8 cellular contexts compared by ENCODE assay signal in genomic region chr7:73521636-73522080, GRCh38. TPM values are rescaled to one million over a fixed set of nuclear protein-coding genes. Genes with fewer than 3 reads are reported as not detected.
DNase-seq lines count a peak whose midpoint lies in the region; ATAC-seq and TF ChIP-seq lines count a peak whose summit lies in the region.

No MANE protein-coding gene starts in this region.

- peaks cover 50% of the 10 kb centered on the region for H3K79me2 ChIP-seq in GM23248 (ENCODE audit: insufficient read depth)
- H3K79me2 ChIP-seq in KMS-11 (ENCODE audit: insufficient read depth, low read depth): peaks cover 51% of the 10 kb centered on the region

- TF ChIP-seq CTCF in KMS-11 (conservative IDR thresholded peaks at IDR 0.05; ENCODE audit: low read depth, low read length) (no peak), heart right ventricle (IDR thresholded peaks at IDR 0.05) (no peak), progenitor cell of endocrine pancreas (IDR thresholded peaks at IDR 0.05; ENCODE audit: unreplicated experiment) (no peak)

- peak overlapping the region; percentile 79 for H3K4me3 ChIP-seq in GM23248
- H3K4me3 ChIP-seq in KMS-11 (IDR thresholded peaks at IDR 0.05; ENCODE audit: insufficient read depth, low read depth, low read length): no peak overlapping the region
- H3K4me3 ChIP-seq in heart right ventricle: peak overlapping the region; percentile 76 to 97 (median 88)

- H3K27me3 ChIP-seq in GM23248 (replicated peaks; ENCODE audit: insufficient read depth): no peaks in the 10 kb centered on the region
- no peaks in the 10 kb centered on the region for H3K27me3 ChIP-seq in KMS-11 (ENCODE audit: insufficient read depth, low read depth)
- no peaks in the 10 kb centered on the region for H3K27me3 ChIP-seq in heart right ventricle

- peaks cover 8% of the 10 kb centered on the region; the same call in 1 of the 2 replicates for H3K36me3 ChIP-seq in GM23248 (ENCODE audit: low read depth)
- peaks cover 21% of the 10 kb centered on the region; the same call in 1 of the 2 replicates for H3K36me3 ChIP-seq in KMS-11 (ENCODE audit: insufficient read depth)
- peaks cover 0 to 27% (median 4%) of the 10 kb centered on the region in 9 donors for H3K36me3 ChIP-seq in heart right ventricle

- CTCF ChIA-PET in activated naive CD4-positive, alpha-beta T cell treated with anti-CD3 and anti-CD28 coated beads, Interleukin-2, amount 10 ng/mL, durations not matched to agents 7 days and 5 days (lab: Charles Lee): interaction anchor here (1.1 kb wide), 1 partner anchor 45 kb away, joined by 4 read pairs; no protein-coding TSS in a partner anchor

- H3K27ac ChIP-seq in GM23248 (peak overlapping the region; percentile 72), KMS-11 (peak overlapping the region; percentile 86), heart right ventricle (peak overlapping the region; percentile 82 to 98 (median 95))

- ATAC-seq in activated T-helper 17 cell treated with anti-CD3 and anti-CD28 coated beads, Interleukin-2, amount 50 U/mL, for 72 hours (replicated peaks): peak; percentile 61
- ATAC-seq in heart right ventricle: peak; percentile 44 to 84 (median 73)

- H3K9ac ChIP-seq in GM23248: peak overlapping the region; percentile 90
- H3K9ac ChIP-seq in KMS-11: peak overlapping the region; percentile 94

- H3K9me3 ChIP-seq in GM23248 (ENCODE audit: low read depth) (no peaks in the 10 kb centered on the region), heart right ventricle (no peaks in the 10 kb centered on the region)

- H3K4me2 ChIP-seq in GM23248 (ENCODE audit: unreplicated experiment) (peak overlapping the region; percentile 98), KMS-11 (peak overlapping the region; percentile 85; the same call in 1 of the 2 replicates)

- no peaks in the 10 kb centered on the region for H3K9me3 Mint-ChIP-seq in activated naive CD4-positive, alpha-beta T cell treated with anti-CD3 and anti-CD28 coated beads, Interleukin-2, amount 10 ng/mL, durations not matched to agents 7 days and 5 days
- H3K9me3 Mint-ChIP-seq in activated T-helper 17 cell treated with anti-CD3 and anti-CD28 coated beads, Interleukin-2, amount 50 U/mL, for 72 hours: no peaks in the 10 kb centered on the region
- H3K9me3 Mint-ChIP-seq in progenitor cell of endocrine pancreas (ENCODE audit: low read depth): no peaks in the 10 kb centered on the region

- H3K4me1 ChIP-seq in GM23248 (ENCODE audit: insufficient read depth) (peaks cover 20% of the 10 kb centered on the region), KMS-11 (ENCODE audit: low read depth, poor library complexity, severe bottlenecking) (peaks cover 47% of the 10 kb centered on the region), heart right ventricle (peaks cover 5 to 66% (median 49%) of the 10 kb centered on the region in 9 donors)

- no peaks in the 10 kb centered on the region for H3K27me3 Mint-ChIP-seq in activated naive CD4-positive, alpha-beta T cell treated with anti-CD3 and anti-CD28 coated beads, Interleukin-2, amount 10 ng/mL, durations not matched to agents 7 days and 5 days
- H3K27me3 Mint-ChIP-seq in activated T-helper 17 cell treated with anti-CD3 and anti-CD28 coated beads, Interleukin-2, amount 50 U/mL, for 72 hours: no peaks in the 10 kb centered on the region
- no peaks in the 10 kb centered on the region for H3K27me3 Mint-ChIP-seq in progenitor cell of endocrine pancreas

- peaks cover 68% of the 10 kb centered on the region for H3K4me1 Mint-ChIP-seq in activated naive CD4-positive, alpha-beta T cell treated with anti-CD3 and anti-CD28 coated beads, Interleukin-2, amount 10 ng/mL, durations not matched to agents 7 days and 5 days
- H3K4me1 Mint-ChIP-seq in activated T-helper 17 cell treated with anti-CD3 and anti-CD28 coated beads, Interleukin-2, amount 50 U/mL, for 72 hours: peaks cover 29% of the 10 kb centered on the region
- H3K4me1 Mint-ChIP-seq in progenitor cell of endocrine pancreas (ENCODE audit: low read depth): peaks cover 27% of the 10 kb centered on the region

- WGBS in GM23248 (ENCODE audit: low coverage in 1 of 2, low lambda C conversion rate in 2 of 2, missing lambda C conversion rate in 2 of 2), 2 experiments: 0 to 1% methylated on average over 26 to 33 of the region's 55 CpGs
- 0 to 1% methylated on average over 27 to 55 of the region's 55 CpGs for WGBS in heart right ventricle, 2 donors

- peak overlapping the region; percentile 89 for H2AFZ ChIP-seq in GM23248
- H2AFZ ChIP-seq in KMS-11 (ENCODE audit: low read depth): peak overlapping the region; percentile 64

- no peak for DNase-seq in activated naive CD4-positive, alpha-beta T cell treated with anti-CD3 and anti-CD28 coated beads, Interleukin-2, amount 10 ng/mL, durations not matched to agents 7 days and 5 days
- DNase-seq in activated naive CD4-positive, alpha-beta T cell treated with anti-CD3 and anti-CD28 coated beads, Interleukin-2, amount 50 U/mL, for 16 hours: no peak
- peak; percentile 74 for DNase-seq in GM23248
- peak in 1 of 2 donors; percentile 73 for DNase-seq in heart right ventricle
- DNase-seq in progenitor cell of endocrine pancreas (ENCODE audit: low spot score, unreplicated experiment): no peak
- no peak for DNase-seq in retina

- H3F3A ChIP-seq in GM23248 (ENCODE audit: insufficient read depth): peaks cover 31% of the 10 kb centered on the region

- no peaks in the 10 kb centered on the region for H3K9me2 ChIP-seq in GM23248 (ENCODE audit: insufficient read depth)

- peak overlapping the region; percentile 65 for H3K27ac Mint-ChIP-seq in activated naive CD4-positive, alpha-beta T cell treated with anti-CD3 and anti-CD28 coated beads, Interleukin-2, amount 10 ng/mL, durations not matched to agents 7 days and 5 days
- H3K27ac Mint-ChIP-seq in activated T-helper 17 cell treated with anti-CD3 and anti-CD28 coated beads, Interleukin-2, amount 50 U/mL, for 72 hours: peak overlapping the region; percentile 97
- H3K27ac Mint-ChIP-seq in progenitor cell of endocrine pancreas: peak overlapping the region; percentile 62

- in situ Hi-C loops in GM23248 (cut with MboI): no loop called here

- H3K36me3 Mint-ChIP-seq in activated naive CD4-positive, alpha-beta T cell treated with anti-CD3 and anti-CD28 coated beads, Interleukin-2, amount 10 ng/mL, durations not matched to agents 7 days and 5 days: peaks cover 33% of the 10 kb centered on the region
- peaks cover 55% of the 10 kb centered on the region for H3K36me3 Mint-ChIP-seq in activated T-helper 17 cell treated with anti-CD3 and anti-CD28 coated beads, Interleukin-2, amount 50 U/mL, for 72 hours (ENCODE audit: low read depth)
- peaks cover 15% of the 10 kb centered on the region for H3K36me3 Mint-ChIP-seq in progenitor cell of endocrine pancreas (ENCODE audit: insufficient read depth)

- intact Hi-C loops in heart right ventricle (cut with DNase I): loop anchor here in 7 of 10 donors (1.0 to 5.0 kb wide), 4 partner anchors 35 to 57 kb away; partner anchors contain the start of genes BCL7B (in 7 of the 7) and TBL2 (in 2 of the 7)

- H4K20me1 ChIP-seq in GM23248 (ENCODE audit: insufficient read depth): peaks cover 6% of the 10 kb centered on the region; the same call in 1 of the 2 replicates
- H4K20me1 ChIP-seq in KMS-11 (ENCODE audit: insufficient read depth): peaks cover 21% of the 10 kb centered on the region

- peak overlapping the region; percentile 79 for H3K4me3 Mint-ChIP-seq in activated naive CD4-positive, alpha-beta T cell treated with anti-CD3 and anti-CD28 coated beads, Interleukin-2, amount 10 ng/mL, durations not matched to agents 7 days and 5 days
- peak overlapping the region; percentile 91 for H3K4me3 Mint-ChIP-seq in activated T-helper 17 cell treated with anti-CD3 and anti-CD28 coated beads, Interleukin-2, amount 50 U/mL, for 72 hours
- H3K4me3 Mint-ChIP-seq in progenitor cell of endocrine pancreas (ENCODE audit: low read depth): peak overlapping the region; percentile 96

RNA-seq across cellular contexts. Expression of gene BAZ1B, which starts 0.4 kb away (rescaled TPM):
- 41.8 and 49.4 TPM in 2 replicates for total RNA-seq in GM23248 (2014; rRNA removed; shearing (Covaris generic))
- 23.5 and 24.0 TPM in 2 replicates for polyA plus RNA-seq in GM23248 (2016; fragmentation: Nextera tagmentation; extraction: Ambion mirVana)
- 100 to 1,000 TPM in 1 of 2 donors, 10 to 100 TPM in 1; 59.7 to 102 TPM for total RNA-seq in activated T-helper 17 cell treated with anti-CD3 and anti-CD28 coated beads, Interleukin-2, amount 50 U/mL, for 72 hours
- 10 to 100 TPM; 34.0 to 49.9 (median 41.5) TPM for total RNA-seq in heart right ventricle
- polyA plus RNA-seq in heart right ventricle: 10 to 100 TPM; 11.7 to 17.2 TPM
- 90.5 and 92.1 TPM in 2 replicates for total RNA-seq in progenitor cell of endocrine pancreas

RNA-seq across cellular contexts. Expression of gene BCL7B, which starts 35.8 kb away (rescaled TPM):
- 23.3 and 24.8 TPM in 2 replicates for total RNA-seq in GM23248 (2014; rRNA removed; shearing (Covaris generic))
- 71.8 and 72.6 TPM in 2 replicates for polyA plus RNA-seq in GM23248 (2016; fragmentation: Nextera tagmentation; extraction: Ambion mirVana)
- 10 to 100 TPM; 52.4 to 76.7 TPM for total RNA-seq in activated T-helper 17 cell treated with anti-CD3 and anti-CD28 coated beads, Interleukin-2, amount 50 U/mL, for 72 hours
- total RNA-seq in heart right ventricle: 10 to 100 TPM; 65.1 to 85.8 (median 73.9) TPM
- polyA plus RNA-seq in heart right ventricle: 10 to 100 TPM; 64.9 to 65.5 TPM
- total RNA-seq in progenitor cell of endocrine pancreas: 37.8 and 46.1 TPM in 2 replicates

RNA-seq across cellular contexts. Expression of gene TBL2, which starts 56.7 kb away (rescaled TPM):
- 72.1 and 101 TPM in 2 replicates for total RNA-seq in GM23248 (2014; rRNA removed; shearing (Covaris generic))
- polyA plus RNA-seq in GM23248 (2016; fragmentation: Nextera tagmentation; extraction: Ambion mirVana) (69.7 and 78.0 TPM in 2 replicates), heart right ventricle (10 to 100 TPM in 1 of 2 donors, 1 to 10 TPM in 1; 6.9 to 22.1 TPM)
- total RNA-seq in activated T-helper 17 cell treated with anti-CD3 and anti-CD28 coated beads, Interleukin-2, amount 50 U/mL, for 72 hours: 10 to 100 TPM; 34.7 to 43.5 TPM
- total RNA-seq in heart right ventricle (10 to 100 TPM in 7 of 10 donors, 1 to 10 TPM in 3; 7.7 to 20.6 (median 10.4) TPM), progenitor cell of endocrine pancreas (42.1 and 44.9 TPM in 2 replicates)
